In the genomic region with DNA sequence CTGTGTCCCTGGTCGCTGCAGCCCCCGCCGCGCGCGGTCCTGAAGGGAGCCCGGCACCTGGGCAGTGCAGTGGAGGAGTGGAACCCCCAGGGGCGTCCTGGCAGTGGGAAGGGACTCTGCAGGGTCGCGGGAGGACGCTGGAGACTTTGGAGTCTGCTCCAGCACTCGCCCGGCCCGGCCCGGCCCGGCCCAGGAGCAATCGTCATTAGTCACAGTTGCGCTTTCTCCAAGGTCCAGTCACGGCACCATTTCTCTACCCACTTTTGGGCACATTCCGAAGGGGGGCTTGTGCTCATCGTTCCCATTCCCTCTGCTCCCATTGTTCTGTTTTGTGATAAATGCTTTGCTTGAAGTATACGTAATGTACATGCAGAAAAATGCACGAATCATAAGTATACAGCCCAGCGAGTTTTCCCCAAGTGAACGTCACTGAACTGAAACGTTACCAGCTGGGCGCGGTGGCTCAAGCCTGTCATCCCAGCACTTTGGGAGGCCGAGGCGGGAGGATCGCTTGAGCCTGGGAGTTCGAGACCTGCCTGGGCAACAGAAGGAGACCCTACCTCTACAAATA, we compare ENCODE assay signal across 7 cellular contexts. TPM values are rescaled to one million over a fixed set of nuclear protein-coding genes. Genes with fewer than 3 reads are reported as not detected.
DNase-seq lines count a peak whose midpoint lies in the region; ATAC-seq, FAIRE-seq and TF ChIP-seq lines count a peak whose summit lies in the region.

No MANE protein-coding gene starts in this region.

- no peak for TF ChIP-seq CTCF in omental fat pad (IDR thresholded peaks at IDR 0.05)

- FAIRE-seq in GM18507 (lab: Jason Lieb, UNC) = peak; percentile 48

- ATAC-seq in HG03108 (IDR thresholded peaks at IDR 0.05; ENCODE audit: unreplicated experiment) (peak; percentile 25), omental fat pad (ENCODE audit: low FRiP score) (peak; percentile 36), GM19351 (IDR thresholded peaks at IDR 0.05; ENCODE audit: unreplicated experiment) (no peak)

- DNase-seq in GM18507 (ENCODE audit: extremely low spot score, insufficient read length, low read depth) = no peak
- peak; percentile 52 for DNase-seq in UCSD-AML1 (lab: John Stamatoyannopoulos, UW; ENCODE audit: unreplicated experiment)
- DNase-seq in fibroblast of peridontal ligament (ENCODE audit: extremely low read depth) = peak; percentile 86
- DNase-seq in omental fat pad (ENCODE audit: low spot score) = no peak
- no peak for DNase-seq in NCI-H446 (lab: John Stamatoyannopoulos, UW)

RNA-seq across cellular contexts. Expression of a gene that starts 1.0 kb away (rescaled TPM):
- total RNA-seq in omental fat pad = 10 to 100 TPM; 11.6 to 35.0 (median 23.2) TPM

RNA-seq across cellular contexts. Expression of a gene that starts 12.1 kb away (rescaled TPM):
- total RNA-seq in omental fat pad = 10 to 100 TPM in 3 of 4 donors, 1 to 10 TPM in 1; 8.6 to 15.1 (median 14.7) TPM

RNA-seq across cellular contexts. Expression of a gene that starts 23.0 kb away (rescaled TPM):
- total RNA-seq in omental fat pad = 10 to 100 TPM; 48.3 to 98.5 (median 57.0) TPM

RNA-seq across cellular contexts. Expression of a gene that starts 45.9 kb away (rescaled TPM):
- total RNA-seq in omental fat pad = 10 to 100 TPM in 3 of 4 donors, 1 to 10 TPM in 1; 9.9 to 19.2 (median 13.4) TPM

Comparison
In these comparisons a context has a peak if more than half of its experiments do, and no peak if none do; other contexts are left out.
1. DNase-seq: peak in UCSD-AML1 (single experiment) and fibroblast of peridontal ligament (single experiment); none in GM18507 (single experiment), omental fat pad (single experiment) and NCI-H446 (0 of 2).